Comparison of ENCODE assay signal across 8 cellular contexts in the genomic region with DNA sequence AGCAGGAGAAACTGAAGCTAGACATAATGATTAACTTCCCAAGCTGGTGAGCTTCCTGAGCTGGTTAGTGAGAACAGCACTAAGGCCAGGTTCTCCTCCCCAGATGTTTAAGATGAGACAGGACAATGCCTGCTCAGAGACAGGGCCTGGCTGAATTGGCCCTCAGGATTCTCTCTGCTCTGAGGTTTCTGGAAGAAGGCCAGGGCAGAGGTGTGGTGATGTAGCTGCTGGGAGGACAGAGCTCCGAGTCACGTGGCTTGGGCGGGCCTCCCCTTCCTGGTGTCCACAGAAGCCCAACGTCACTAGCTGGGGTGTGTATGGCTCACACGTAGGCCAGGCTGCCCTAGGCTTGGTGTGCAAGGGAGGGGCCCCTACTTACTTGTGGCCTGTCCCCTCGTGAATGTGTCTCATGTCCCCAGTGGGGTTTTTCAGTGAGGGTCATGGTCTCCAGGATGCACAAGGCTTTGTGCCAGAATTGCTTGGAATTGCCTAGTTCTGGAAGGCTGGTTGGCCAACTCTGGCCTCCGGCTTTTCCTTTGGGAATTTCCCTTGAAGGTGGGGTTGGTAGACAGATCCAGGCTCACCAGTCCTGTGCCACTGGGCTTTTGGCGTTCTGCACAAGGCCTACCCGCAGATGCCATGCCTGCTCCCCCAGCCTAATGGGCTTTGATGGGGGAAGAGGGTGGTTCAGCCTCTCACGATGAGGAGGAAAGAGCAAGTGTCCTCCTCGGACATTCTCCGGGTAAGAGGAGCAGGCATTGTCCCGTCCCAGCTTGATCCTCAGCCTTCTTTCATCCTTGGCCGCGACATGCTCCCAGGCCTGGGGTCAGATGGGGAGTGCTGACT. TPM values are rescaled to one million over a fixed set of nuclear protein-coding genes. Genes with fewer than 3 reads are reported as not detected.
DNase-seq lines count a peak whose midpoint lies in the region; ATAC-seq and TF ChIP-seq lines count a peak whose summit lies in the region.

No MANE protein-coding gene starts in this region.

- H3K4me3 ChIP-seq in right lobe of liver (no peak overlapping the region), upper lobe of left lung (peak overlapping the region in 1 of 4 donors; percentile 54)

- ATAC-seq in HG02642 (IDR thresholded peaks at IDR 0.05; ENCODE audit: poor library complexity, unreplicated experiment) = peak; percentile 64
- ATAC-seq in right lobe of liver = peak; percentile 72 to 82 (median 80)
- peak; percentile 78 to 87 for ATAC-seq in upper lobe of left lung (ENCODE audit: low FRiP score in 2 of 2)

- H3K27ac ChIP-seq in right lobe of liver (peak overlapping the region; percentile 12 to 85 (median 84)), upper lobe of left lung (peak overlapping the region; percentile 77 to 89 (median 87))

- peak in 2 of 4 donors; percentile 18 to 80 for TF ChIP-seq EP300 in upper lobe of left lung (IDR thresholded peaks at IDR 0.05)

- H3K9me3 ChIP-seq in right lobe of liver = no peaks in the 10 kb centered on the region
- H3K9me3 ChIP-seq in upper lobe of left lung = no peaks in the 10 kb centered on the region

- DNase-seq in DMS53 (lab: John Stamatoyannopoulos, UW) = peak; percentile 64
- no peak for DNase-seq in DMS53 treated with DMSO at 0.1 percent for 48 hours (lab: John Stamatoyannopoulos, UW; ENCODE audit: unreplicated experiment)
- peak; percentile 76 for DNase-seq in NCI-H226
- peak; percentile 21 for DNase-seq in amniotic epithelial cell (ENCODE audit: low read depth)
- DNase-seq in right lobe of liver = peak; percentile 94 to 97 (median 95)
- peak in 1 of 2 donors; percentile 97 for DNase-seq in upper lobe of left lung
- DNase-seq in NCI-H82 treated with DMSO at 0.1 percent for 48 hours (lab: John Stamatoyannopoulos, UW; ENCODE audit: unreplicated experiment) = no peak

- intact Hi-C loops in right lobe of liver (cut with DNase I) = no loop called here

- H3K36me3 ChIP-seq in right lobe of liver (no peaks in the 10 kb centered on the region), upper lobe of left lung (no peaks in the 10 kb centered on the region)

- no peak for TF ChIP-seq CTCF in right lobe of liver (IDR thresholded peaks at IDR 0.05)
- no peak for TF ChIP-seq CTCF in upper lobe of left lung (IDR thresholded peaks at IDR 0.05)

- H3K27me3 ChIP-seq in right lobe of liver (no peaks in the 10 kb centered on the region), upper lobe of left lung (no peaks in the 10 kb centered on the region)

- H3K4me1 ChIP-seq in right lobe of liver = peaks cover 3 to 40% (median 14%) of the 10 kb centered on the region in 4 donors
- peaks cover 26 to 60% (median 40%) of the 10 kb centered on the region in 4 donors for H3K4me1 ChIP-seq in upper lobe of left lung

- TF ChIP-seq POLR2A in right lobe of liver (IDR thresholded peaks at IDR 0.05) (peak; percentile 46), upper lobe of left lung (IDR thresholded peaks at IDR 0.05) (peak in 2 of 4 donors; percentile 25 to 48)

- 20% methylated on average over 1 of the region's 15 CpGs for WGBS in right lobe of liver (ENCODE audit: insufficient coverage, low coverage, low lambda C conversion rate, missing lambda C conversion rate)
- 66 to 80% methylated on average over 11 to 15 of the region's 15 CpGs for WGBS in upper lobe of left lung, 2 donors

RNA-seq across cellular contexts. Expression of gene NOD2, which starts 3.4 kb away (rescaled TPM):
- total RNA-seq in right lobe of liver (1 to 10 TPM in 4 of 6 experiments, under 1 TPM in 2; 0.74 to 6.0 (median 1.4) TPM), upper lobe of left lung (10 to 100 TPM in 5 of 6 donors, 1 to 10 TPM in 1; 8.5 to 27.2 (median 11.2) TPM)

RNA-seq across cellular contexts. Expression of gene SNX20, which starts 15.7 kb away (rescaled TPM):
- total RNA-seq in right lobe of liver = 1 to 10 TPM in 1 of 6 experiments, under 1 TPM in 5; 0.31 to 1.9 (median 0.71) TPM
- 10 to 100 TPM in 4 of 6 donors, 1 to 10 TPM in 2; 3.2 to 16.9 (median 13.2) TPM for total RNA-seq in upper lobe of left lung

RNA-seq across cellular contexts. Expression of gene CYLD, which starts 45.1 kb away (rescaled TPM):
- total RNA-seq in right lobe of liver (10 to 100 TPM; 17.0 to 34.2 (median 19.5) TPM), upper lobe of left lung (10 to 100 TPM; 25.5 to 72.1 (median 46.1) TPM)

Comparison
In these comparisons a context has a peak if more than half of its experiments do, and no peak if none do; other contexts are left out.
1. DNase-seq: peak in DMS53 (single experiment), NCI-H226 (single experiment), amniotic epithelial cell (single experiment) and right lobe of liver (3 of 3); none in DMS53 treated with DMSO at 0.1 percent for 48 hours (single experiment) and NCI-H82 treated with DMSO at 0.1 percent for 48 hours (single experiment).
2. Peak in every context shown above with its lines, with median percentiles within 50 percentile points of each other: ATAC-seq.